Comparison of ENCODE assay signal across 1 cellular context in the genomic region with DNA sequence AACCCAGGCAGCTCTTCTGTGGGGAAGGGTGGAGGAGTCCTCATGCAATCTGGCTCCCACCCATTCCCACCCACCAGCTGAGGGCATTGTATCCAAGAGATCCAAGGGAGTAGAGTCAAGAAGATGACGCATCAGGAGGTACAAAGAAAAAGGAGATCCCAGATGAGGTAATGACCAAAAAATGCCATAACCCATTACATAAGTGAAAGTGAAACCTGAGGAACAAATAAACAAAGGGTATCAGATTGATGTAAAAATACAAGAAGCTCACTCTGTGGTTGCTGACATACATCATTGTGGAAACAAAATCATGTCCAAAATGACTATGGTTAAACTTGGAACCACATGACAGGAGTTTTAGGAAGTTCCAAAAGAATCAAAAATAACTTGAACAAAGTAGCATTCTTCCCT.
TF ChIP-seq lines count a peak whose summit lies in the region.

No MANE protein-coding gene starts in this region.

TF ChIP-seq in GM12878, 131 proteins besides CTCF, POLR2A, EP300 and RAD21 (continued from another document):
- TF ChIP-seq, protein P1, sequence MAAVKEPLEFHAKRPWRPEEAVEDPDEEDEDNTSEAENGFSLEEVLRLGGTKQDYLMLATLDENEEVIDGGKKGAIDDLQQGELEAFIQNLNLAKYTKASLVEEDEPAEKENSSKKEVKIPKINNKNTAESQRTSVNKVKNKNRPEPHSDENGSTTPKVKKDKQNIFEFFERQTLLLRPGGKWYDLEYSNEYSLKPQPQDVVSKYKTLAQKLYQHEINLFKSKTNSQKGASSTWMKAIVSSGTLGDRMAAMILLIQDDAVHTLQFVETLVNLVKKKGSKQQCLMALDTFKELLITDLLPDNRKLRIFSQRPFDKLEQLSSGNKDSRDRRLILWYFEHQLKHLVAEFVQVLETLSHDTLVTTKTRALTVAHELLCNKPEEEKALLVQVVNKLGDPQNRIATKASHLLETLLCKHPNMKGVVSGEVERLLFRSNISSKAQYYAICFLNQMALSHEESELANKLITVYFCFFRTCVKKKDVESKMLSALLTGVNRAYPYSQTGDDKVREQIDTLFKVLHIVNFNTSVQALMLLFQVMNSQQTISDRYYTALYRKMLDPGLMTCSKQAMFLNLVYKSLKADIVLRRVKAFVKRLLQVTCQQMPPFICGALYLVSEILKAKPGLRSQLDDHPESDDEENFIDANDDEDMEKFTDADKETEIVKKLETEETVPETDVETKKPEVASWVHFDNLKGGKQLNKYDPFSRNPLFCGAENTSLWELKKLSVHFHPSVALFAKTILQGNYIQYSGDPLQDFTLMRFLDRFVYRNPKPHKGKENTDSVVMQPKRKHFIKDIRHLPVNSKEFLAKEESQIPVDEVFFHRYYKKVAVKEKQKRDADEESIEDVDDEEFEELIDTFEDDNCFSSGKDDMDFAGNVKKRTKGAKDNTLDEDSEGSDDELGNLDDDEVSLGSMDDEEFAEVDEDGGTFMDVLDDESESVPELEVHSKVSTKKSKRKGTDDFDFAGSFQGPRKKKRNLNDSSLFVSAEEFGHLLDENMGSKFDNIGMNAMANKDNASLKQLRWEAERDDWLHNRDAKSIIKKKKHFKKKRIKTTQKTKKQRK (IDR thresholded peaks at IDR 0.05; ENCODE audit: low read depth, low read length) = no peak
- TF ChIP-seq FOXM1 (IDR thresholded peaks at IDR 0.05; ENCODE audit: low read depth, low read length) = peak; percentile 34; the same call in 1 of the 2 replicates
- TF ChIP-seq EED (IDR thresholded peaks at IDR 0.05; ENCODE audit: low read depth) = peak; percentile 73
- TF ChIP-seq RELB (IDR thresholded peaks at IDR 0.05; ENCODE audit: low read depth) = no peak
- TF ChIP-seq ZNF622 (IDR thresholded peaks at IDR 0.05) = no peak
- TF ChIP-seq CREM (IDR thresholded peaks at IDR 0.05; ENCODE audit: low read depth) = peak; percentile 26; the same call in 1 of the 2 replicates
- TF ChIP-seq, protein P2, sequence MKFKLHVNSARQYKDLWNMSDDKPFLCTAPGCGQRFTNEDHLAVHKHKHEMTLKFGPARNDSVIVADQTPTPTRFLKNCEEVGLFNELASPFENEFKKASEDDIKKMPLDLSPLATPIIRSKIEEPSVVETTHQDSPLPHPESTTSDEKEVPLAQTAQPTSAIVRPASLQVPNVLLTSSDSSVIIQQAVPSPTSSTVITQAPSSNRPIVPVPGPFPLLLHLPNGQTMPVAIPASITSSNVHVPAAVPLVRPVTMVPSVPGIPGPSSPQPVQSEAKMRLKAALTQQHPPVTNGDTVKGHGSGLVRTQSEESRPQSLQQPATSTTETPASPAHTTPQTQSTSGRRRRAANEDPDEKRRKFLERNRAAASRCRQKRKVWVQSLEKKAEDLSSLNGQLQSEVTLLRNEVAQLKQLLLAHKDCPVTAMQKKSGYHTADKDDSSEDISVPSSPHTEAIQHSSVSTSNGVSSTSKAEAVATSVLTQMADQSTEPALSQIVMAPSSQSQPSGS (IDR thresholded peaks at IDR 0.05; ENCODE audit: low read length) = 0 out of 2 replicates have a peak, but pooled peaks have one; percentile 25
- TF ChIP-seq CHD2 (IDR thresholded peaks at IDR 0.05; ENCODE audit: borderline replicate concordance, low read depth, low read length) = no peak
- TF ChIP-seq IKZF2 (IDR thresholded peaks at IDR 0.05) = peak; percentile 27 to 28; a peak in 1 of 4 replicates
- no peak for TF ChIP-seq TAF1 (IDR thresholded peaks at IDR 0.05; ENCODE audit: borderline replicate concordance, low read depth, low read length)
- peak; percentile 79; the same call in 1 of the 2 replicates for TF ChIP-seq NFIC (IDR thresholded peaks at IDR 0.05; ENCODE audit: low read depth, low read length)
- no peak for TF ChIP-seq RCOR1 (conservative IDR thresholded peaks at IDR 0.05; ENCODE audit: low read depth, low read length)
- 0 out of 2 replicates have a peak, but pooled peaks have one; percentile 14 for TF ChIP-seq IKZF1 (conservative IDR thresholded peaks at IDR 0.05)
- TF ChIP-seq PRDM15 (CRISPR knock-in tag; IDR thresholded peaks at IDR 0.05) = no peak
- no peak for TF ChIP-seq SIN3A (IDR thresholded peaks at IDR 0.05; ENCODE audit: low read depth, low read length)
- no peak for TF ChIP-seq ATF7 (IDR thresholded peaks at IDR 0.05; ENCODE audit: low read depth)
- peak; percentile 75; the same call in 1 of the 2 replicates for TF ChIP-seq RUNX3 (IDR thresholded peaks at IDR 0.05; ENCODE audit: low read length)
TF ChIP-seq in GM12878: peak in this region for 9.
